Comparison of ENCODE assay signal across 24 cellular contexts in genomic region chr16:46852130-46852529, GRCh38.
"Had no signal": no experiment of that assay in that cellular context is flagged by ENCODE, and none has a peak within 500 bp of the region (broad histone marks: within the 10 kb centered on the region; RNA-seq: fewer than 3 reads in every experiment).

No MANE protein-coding gene starts in this region.

- H3K27ac Mint-ChIP-seq: activated CD8-positive, alpha-beta T cell treated with anti-CD3 and anti-CD28 coated beads, Interleukin-2, amount 10 ng/mL, durations not matched to agents 7 days and 5 days had no signal

- ATAC-seq: activated CD8-positive, alpha-beta T cell treated with anti-CD3 and anti-CD28 coated beads, Interleukin-2, amount 10 ng/mL, durations not matched to agents 7 days and 5 days; K562; Panc1 had no signal

- H3K4me3 ChIP-seq: cardiac muscle cell, K562, SJCRH30 had no signal

- H3K9me3 ChIP-seq: SJCRH30, SK-N-SH had no signal

- H3K36me3 ChIP-seq: brain microvascular endothelial cell, cardiac muscle cell, SJCRH30 had no signal

- H3K4me3 Mint-ChIP-seq: activated CD8-positive, alpha-beta T cell treated with anti-CD3 and anti-CD28 coated beads, Interleukin-2, amount 10 ng/mL, durations not matched to agents 7 days and 5 days had no signal

- H3K4me2 ChIP-seq: SK-N-SH had no signal

- H3K27me3 ChIP-seq: brain microvascular endothelial cell, cardiac muscle cell had no signal

- H3K9ac ChIP-seq: SK-N-SH had no signal

- H3K4me1 ChIP-seq: SJCRH30 had no signal

- H3K27ac ChIP-seq: brain microvascular endothelial cell, cardiac muscle cell, RWPE1, SJCRH30 had no signal

- DNase-seq: activated CD4-positive, alpha-beta T cell treated with anti-CD3 and anti-CD28 coated beads for 48 hours; activated CD4-positive, alpha-beta T cell treated with anti-CD3 and anti-CD28 coated beads, Interleukin-2, amount 50 U/mL, for 4 hours; activated CD4-positive, CD25-positive, alpha-beta regulatory T cell treated with anti-CD3 and anti-CD28 coated beads, Interleukin-2, amount 50 U/mL, for 72 hours; activated CD8-positive, alpha-beta memory T cell treated with anti-CD3 and anti-CD28 coated beads, Interleukin-2, amount 50 U/mL, for 48 hours; activated CD8-positive, alpha-beta T cell treated with anti-CD3 and anti-CD28 coated beads, Interleukin-2, amount 10 ng/mL, durations not matched to agents 7 days and 5 days; activated naive CD4-positive, alpha-beta T cell treated with anti-CD3 and anti-CD28 coated beads, Interleukin-2, amount 50 U/mL, for 16 hours; activated T-cell treated with anti-CD3 and anti-CD28 coated beads, Interleukin-2, amount 50 U/mL, for 1 hour; brain microvascular endothelial cell; Kasumi-1; NCI-H1105 treated with DMSO at 0.1 percent for 48 hours; NCI-H1436 treated with DMSO at 0.1 percent for 48 hours; NCI-H187; NCI-H2081; NCI-H526; NCI-H82; OCI-M1; Right ventricle myocardium superior; SJCRH30; SK-N-SH; T-helper 1 cell had no signal

- FAIRE-seq: K562 had no signal
